In the genomic region with DNA sequence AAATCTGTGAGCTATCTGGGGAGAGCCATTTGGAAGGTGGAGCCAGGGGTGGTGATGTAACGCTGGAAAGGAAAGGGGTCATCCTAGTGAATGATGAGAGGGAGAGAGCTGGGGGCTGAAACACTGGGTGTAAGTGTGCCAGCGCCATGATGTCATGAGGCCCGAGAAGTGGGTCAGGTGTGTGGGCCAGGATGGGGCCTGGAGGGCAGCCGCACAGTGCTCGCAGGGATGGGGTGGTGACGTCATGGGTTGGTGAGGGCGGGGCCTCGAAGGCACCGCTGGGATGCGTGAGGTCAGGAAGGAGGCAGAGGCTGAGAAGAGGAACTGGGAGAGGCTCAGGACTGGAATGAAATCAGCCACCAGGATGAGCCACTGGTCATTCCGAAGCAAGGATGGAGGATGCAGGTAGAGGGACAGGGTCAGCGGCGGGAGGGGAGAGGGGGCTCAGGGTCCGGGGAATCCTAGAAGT, we compare ENCODE assay signal across 10 cellular contexts. TPM values are rescaled to one million over a fixed set of nuclear protein-coding genes. Genes with fewer than 3 reads are reported as not detected.
DNase-seq lines count a peak whose midpoint lies in the region; ATAC-seq and TF ChIP-seq lines count a peak whose summit lies in the region.
"Had no signal": no experiment of that assay in that cellular context is flagged by ENCODE, and none has a peak within 500 bp of the region (broad histone marks: within the 10 kb centered on the region; RNA-seq: fewer than 3 reads in every experiment).

No MANE protein-coding gene starts in this region.

- no peak for TF ChIP-seq POLR2A in stomach (IDR thresholded peaks at IDR 0.05)

- ATAC-seq in central memory CD8-positive, alpha-beta T cell (replicated peaks; ENCODE audit: extremely low read depth, poor library complexity, severe bottlenecking) = no peak
- no peak for ATAC-seq in natural killer cell treated with Interleukin-12 subunit alpha and Interleukin-12 subunit beta and Interleukin-15 and Interleukin-18, amount 100 ng/mL, for 72 hours
- ATAC-seq in HG03135 (IDR thresholded peaks at IDR 0.05; ENCODE audit: unreplicated experiment) = no peak

- in situ Hi-C loops in GM13977 (cut with MboI; ENCODE audit: low pct_unique_long_range_greater_than_20kb, low sequenced_read_pairs, unreplicated experiment) = no loop called here

- H3K27me3 Mint-ChIP-seq in central memory CD8-positive, alpha-beta T cell = peaks cover 12% of the 10 kb centered on the region
- peaks cover 14 to 21% of the 10 kb centered on the region in 2 donors for H3K27me3 Mint-ChIP-seq in natural killer cell treated with Interleukin-12 subunit alpha and Interleukin-12 subunit beta and Interleukin-15 and Interleukin-18, amount 100 ng/mL, for 72 hours

- peak overlapping the region; percentile 64 for H3K4me3 Mint-ChIP-seq in central memory CD8-positive, alpha-beta T cell
- peak overlapping the region; percentile 64 for H3K4me3 Mint-ChIP-seq in natural killer cell treated with Interleukin-12 subunit alpha and Interleukin-12 subunit beta and Interleukin-15 and Interleukin-18, amount 100 ng/mL, for 72 hours

- no peak for TF ChIP-seq EP300 in stomach (IDR thresholded peaks at IDR 0.05)

- peaks cover 17 to 41% (median 34%) of the 10 kb centered on the region in 4 donors for H3K4me1 ChIP-seq in stomach

- H3K9me3 ChIP-seq in stomach = no peaks in the 10 kb centered on the region
- H3K9me3 ChIP-seq: ascending aorta, ovary had no signal

- intact Hi-C loops in stomach (cut with DNase I; ENCODE audit: low total_unique reads) = loop anchor here (10.0 kb wide), 1 partner anchor 85 kb away; the partner anchor contains the start of gene NANOS2

- H3K4me1 Mint-ChIP-seq in central memory CD8-positive, alpha-beta T cell = peaks cover 28% of the 10 kb centered on the region
- peaks cover 26 to 39% of the 10 kb centered on the region in 2 donors for H3K4me1 Mint-ChIP-seq in natural killer cell treated with Interleukin-12 subunit alpha and Interleukin-12 subunit beta and Interleukin-15 and Interleukin-18, amount 100 ng/mL, for 72 hours (ENCODE audit: low read depth in 2 of 2)

- peaks cover 0 to 22% (median 17%) of the 10 kb centered on the region in 4 donors for H3K36me3 ChIP-seq in stomach
- H3K36me3 ChIP-seq: ovary had no signal

- H3K27ac Mint-ChIP-seq in central memory CD8-positive, alpha-beta T cell (ENCODE audit: low read depth) = no peak overlapping the region
- peak overlapping the region in 1 of 2 donors; percentile 10 for H3K27ac Mint-ChIP-seq in natural killer cell treated with Interleukin-12 subunit alpha and Interleukin-12 subunit beta and Interleukin-15 and Interleukin-18, amount 100 ng/mL, for 72 hours

- H3K9me3 Mint-ChIP-seq in central memory CD8-positive, alpha-beta T cell = no peaks in the 10 kb centered on the region
- no peaks in the 10 kb centered on the region for H3K9me3 Mint-ChIP-seq in natural killer cell treated with Interleukin-12 subunit alpha and Interleukin-12 subunit beta and Interleukin-15 and Interleukin-18, amount 100 ng/mL, for 72 hours

- H3K4me3 ChIP-seq in stomach = no peak overlapping the region
- H3K4me3 ChIP-seq: ascending aorta, ovary had no signal

- 16 to 23% (median 17%) methylated on average over 14 of the region's 14 CpGs for WGBS in stomach, 5 donors

- no peak overlapping the region for H3K27ac ChIP-seq in stomach
- H3K27ac ChIP-seq: ascending aorta, ovary had no signal

- TF ChIP-seq CTCF in GM13977 (IDR thresholded peaks at IDR 0.05; ENCODE audit: extremely low read depth, insufficient read depth, missing control alignments) (no peak), stomach (IDR thresholded peaks at IDR 0.05) (no peak)

- peaks cover 5% of the 10 kb centered on the region for H3K36me3 Mint-ChIP-seq in central memory CD8-positive, alpha-beta T cell (ENCODE audit: insufficient read depth)
- H3K36me3 Mint-ChIP-seq in natural killer cell treated with Interleukin-12 subunit alpha and Interleukin-12 subunit beta and Interleukin-15 and Interleukin-18, amount 100 ng/mL, for 72 hours = peaks cover 5% of the 10 kb centered on the region

- DNase-seq in DMS153 (lab: John Stamatoyannopoulos, UW) = peak; percentile 64
- peak; percentile 44 for DNase-seq in MV-4-11 (lab: John Stamatoyannopoulos, UW)
- DNase-seq in central memory CD8-positive, alpha-beta T cell (ENCODE audit: low spot score in 2 of 2) = no peak
- no peak for DNase-seq in natural killer cell treated with Interleukin-12 subunit alpha and Interleukin-12 subunit beta and Interleukin-15 and Interleukin-18, amount 100 ng/mL, for 72 hours (ENCODE audit: low spot score)
- no peak for DNase-seq in SW480 (ENCODE audit: low spot score)
- DNase-seq in GM13977 (ENCODE audit: low spot score) = no peak
- DNase-seq in stomach = no peak

- peaks cover 0 to 27% (median 0%) of the 10 kb centered on the region in 3 donors for H3K27me3 ChIP-seq in stomach
- H3K27me3 ChIP-seq: ascending aorta, ovary had no signal

RNA-seq across cellular contexts. Expression of gene CCDC61, which starts 4.4 kb away (rescaled TPM):
- 10 to 100 TPM; 21.4 to 26.7 TPM for total RNA-seq in natural killer cell treated with Interleukin-12 subunit alpha and Interleukin-12 subunit beta and Interleukin-15 and Interleukin-18, amount 100 ng/mL, for 72 hours
- 10 to 100 TPM in 3 of 5 donors, 1 to 10 TPM in 2; 2.4 to 38.8 (median 14.5) TPM for total RNA-seq in stomach
- polyA plus RNA-seq in stomach = 10 to 100 TPM; 10.7 to 17.9 (median 12.0) TPM

RNA-seq across cellular contexts. Expression of gene PGLYRP1, which starts 23.2 kb away (rescaled TPM):
- total RNA-seq in natural killer cell treated with Interleukin-12 subunit alpha and Interleukin-12 subunit beta and Interleukin-15 and Interleukin-18, amount 100 ng/mL, for 72 hours = not detected
- total RNA-seq in stomach = not detected
- 1 to 10 TPM in 1 of 3 donors, under 1 TPM in 1, not detected in 1; 0.56 to 3.5 TPM for polyA plus RNA-seq in stomach
- total RNA-seq: ascending aorta, ovary had no signal
- polyA plus RNA-seq: ovary had no signal

RNA-seq across cellular contexts. Expression of gene NOVA2, which starts 26.0 kb away (rescaled TPM):
- not detected for total RNA-seq in natural killer cell treated with Interleukin-12 subunit alpha and Interleukin-12 subunit beta and Interleukin-15 and Interleukin-18, amount 100 ng/mL, for 72 hours
- total RNA-seq in stomach = 1 to 10 TPM in 2 of 5 donors, under 1 TPM in 1, not detected in 2; 0.45 to 1.8 (median 1.2) TPM
- polyA plus RNA-seq in stomach = 10 to 100 TPM in 1 of 3 donors, 1 to 10 TPM in 1, under 1 TPM in 1; 0.38 to 10.7 (median 1.4) TPM

RNA-seq across cellular contexts. Expression of gene IGFL4, which starts 41.1 kb away (rescaled TPM):
- not detected for total RNA-seq in natural killer cell treated with Interleukin-12 subunit alpha and Interleukin-12 subunit beta and Interleukin-15 and Interleukin-18, amount 100 ng/mL, for 72 hours
- total RNA-seq in stomach = not detected
- polyA plus RNA-seq in stomach = under 1 TPM in 1 of 3 donors, not detected in 2; 0.15 TPM
- total RNA-seq: ascending aorta, ovary had no signal
- polyA plus RNA-seq: ovary had no signal

Comparison
In these comparisons a context has a peak if more than half of its experiments do, and no peak if none do; other contexts are left out.
1. DNase-seq: peak in DMS153 (single experiment) and MV-4-11 (single experiment); none in central memory CD8-positive, alpha-beta T cell (0 of 2), natural killer cell treated with Interleukin-12 subunit alpha and Interleukin-12 subunit beta and Interleukin-15 and Interleukin-18, amount 100 ng/mL, for 72 hours (single experiment), SW480 (single experiment), GM13977 (single experiment) and stomach (single experiment).